Comparison of ENCODE assay signal across 1 cellular context in the genomic region with DNA sequence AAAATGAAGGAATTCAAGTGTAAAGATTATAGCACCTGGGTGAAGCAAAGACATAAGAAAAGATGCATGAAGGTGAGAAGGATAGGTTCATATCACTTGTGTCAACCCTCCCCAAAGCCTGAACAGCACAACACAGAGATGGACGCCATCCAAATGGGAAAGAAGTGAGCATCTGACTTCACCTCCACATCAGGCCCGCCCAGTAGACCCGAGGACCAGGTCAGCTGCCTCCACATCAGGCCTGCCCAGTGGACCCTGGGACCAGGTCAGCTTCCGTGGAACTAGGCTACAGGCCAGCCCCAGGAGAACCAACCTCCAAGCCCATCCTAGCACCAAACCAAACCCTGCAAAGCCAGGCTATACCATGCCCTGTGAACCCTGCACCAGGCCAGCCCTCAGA.
TF ChIP-seq lines count a peak whose summit lies in the region.

No MANE protein-coding gene starts in this region.

TF ChIP-seq in IMR-90, 13 proteins besides CTCF, POLR2A, EP300 and RAD21 (continued from another document):
- TF ChIP-seq, protein P1, sequence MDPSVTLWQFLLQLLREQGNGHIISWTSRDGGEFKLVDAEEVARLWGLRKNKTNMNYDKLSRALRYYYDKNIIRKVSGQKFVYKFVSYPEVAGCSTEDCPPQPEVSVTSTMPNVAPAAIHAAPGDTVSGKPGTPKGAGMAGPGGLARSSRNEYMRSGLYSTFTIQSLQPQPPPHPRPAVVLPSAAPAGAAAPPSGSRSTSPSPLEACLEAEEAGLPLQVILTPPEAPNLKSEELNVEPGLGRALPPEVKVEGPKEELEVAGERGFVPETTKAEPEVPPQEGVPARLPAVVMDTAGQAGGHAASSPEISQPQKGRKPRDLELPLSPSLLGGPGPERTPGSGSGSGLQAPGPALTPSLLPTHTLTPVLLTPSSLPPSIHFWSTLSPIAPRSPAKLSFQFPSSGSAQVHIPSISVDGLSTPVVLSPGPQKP (IDR thresholded peaks at IDR 0.05; ENCODE audit: borderline replicate concordance, low read depth, low read length) = no peak
- TF ChIP-seq RCOR1 (IDR thresholded peaks at IDR 0.05; ENCODE audit: insufficient replicate concordance, low read length) = no peak
